10 cellular contexts compared by ENCODE assay signal in the genomic region with DNA sequence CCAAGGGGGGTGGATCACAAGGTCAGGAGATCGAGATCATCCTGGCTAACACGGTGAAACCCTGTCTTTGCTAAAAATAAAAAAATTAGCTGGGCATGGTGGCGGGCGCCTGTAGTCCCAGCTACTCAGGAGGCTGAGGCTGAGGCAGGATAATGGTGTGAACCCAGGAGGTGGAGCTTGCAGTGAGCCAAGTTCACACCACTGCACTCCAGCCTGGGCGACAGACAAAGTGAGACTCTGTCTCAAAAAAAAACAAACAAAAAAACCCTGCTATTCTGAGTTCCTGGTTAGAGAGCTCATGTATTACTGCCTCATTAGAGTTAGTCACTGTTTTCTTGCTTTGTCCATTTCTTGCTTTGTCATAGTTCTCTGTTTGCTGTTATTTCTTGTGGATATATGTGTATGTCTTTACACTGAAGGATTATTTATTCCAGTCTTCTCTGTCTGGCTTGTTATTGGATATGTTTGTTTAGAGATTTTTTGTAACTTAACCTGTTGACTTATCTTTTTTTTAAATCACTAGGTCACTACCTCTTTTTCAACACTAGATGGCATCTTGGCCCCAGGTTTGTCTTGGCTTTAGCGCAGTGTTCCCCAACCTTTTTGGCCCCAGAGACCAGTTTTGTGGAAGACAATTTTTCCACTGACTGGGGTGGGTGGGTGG. TPM values are rescaled to one million over a fixed set of nuclear protein-coding genes. Genes with fewer than 3 reads are reported as not detected.
DNase-seq lines count a peak whose midpoint lies in the region; ATAC-seq, FAIRE-seq and TF ChIP-seq lines count a peak whose summit lies in the region.
"Had no signal": no experiment of that assay in that cellular context is flagged by ENCODE, and none has a peak within 500 bp of the region (broad histone marks: within the 10 kb centered on the region; RNA-seq: fewer than 3 reads in every experiment).

No MANE protein-coding gene starts in this region.

- intact Hi-C loops in lower lobe of right lung (cut with DNase I), result no loop called here

- no peak for TF ChIP-seq POLR2A in GM12891 (IDR thresholded peaks at IDR 0.05; ENCODE audit: low read depth, low read length)

- FAIRE-seq in GM12891 (lab: Jason Lieb, UNC), result no peak

- H3K4me3 ChIP-seq in lower lobe of right lung, result no peak overlapping the region

- no peaks in the 10 kb centered on the region for H3K27me3 ChIP-seq in lower lobe of right lung (ENCODE audit: low read depth)

- H3K36me3 ChIP-seq in lower lobe of right lung, result no peaks in the 10 kb centered on the region

- H3K27ac ChIP-seq in lower lobe of right lung, result no peak overlapping the region

- peaks cover 21% of the 10 kb centered on the region for H3K4me1 ChIP-seq in lower lobe of right lung

- TF ChIP-seq CTCF in lower lobe of right lung (IDR thresholded peaks at IDR 0.05), result peak; percentile 39

- no peak for ATAC-seq in lower lobe of right lung
- ATAC-seq: activated naive CD4-positive, alpha-beta T cell treated with anti-CD3 and anti-CD28 coated beads, Interleukin-2, amount 50 U/mL, for 72 hours had no signal

- in situ Hi-C loops in KBM-7 (cut with MboI; ENCODE audit: low pct_unique_long_range_greater_than_20kb, low sequenced_read_pairs), result no loop called here

- peak; percentile 41 for DNase-seq in EH (ENCODE audit: low read depth)
- peak; percentile 50 for DNase-seq in KBM-7
- DNase-seq in amniotic epithelial cell (ENCODE audit: low read depth), result peak; percentile 44
- no peak for DNase-seq in lower lobe of right lung
- DNase-seq in hippocampal formation (lab: John Stamatoyannopoulos, UW), result no peak
- DNase-seq in GM12891 (ENCODE audit: insufficient read length, low spot score), result no peak
- no peak for DNase-seq in occipital lobe (lab: John Stamatoyannopoulos, UW)
- no peak for DNase-seq in AG08395 (ENCODE audit: low spot score)
- DNase-seq: NK-92 treated with Interleukin-12 subunit alpha and Interleukin-12 subunit beta, amount 100 ng/mL, for 24 hours had no signal

- H3K9me3 ChIP-seq in lower lobe of right lung, result peaks cover 23% of the 10 kb centered on the region

TF ChIP-seq in GM12891, 5 proteins besides CTCF, POLR2A, EP300 and RAD21:
- TF ChIP-seq SPI1 (IDR thresholded peaks at IDR 0.05; ENCODE audit: low read depth, low read length), result no peak
- TF ChIP-seq POU2F2 (IDR thresholded peaks at IDR 0.05; ENCODE audit: low read depth, low read length), result no peak
- no peak for TF ChIP-seq PAX5 (IDR thresholded peaks at IDR 0.05; ENCODE audit: insufficient read depth, low read length, severe bottlenecking)
- no peak for TF ChIP-seq TAF1 (IDR thresholded peaks at IDR 0.05; ENCODE audit: low read depth, low read length)
- no peak for TF ChIP-seq POLR2AphosphoS5 (IDR thresholded peaks at IDR 0.05; ENCODE audit: low read depth, low read length)
TF ChIP-seq in GM12891: peak in this region for 0.

RNA-seq across cellular contexts. Expression of a gene that starts 17.0 kb away (rescaled TPM):
- total RNA-seq in lower lobe of right lung (30.0 TPM), occipital lobe (6.7 TPM)
- polyA plus RNA-seq in GM12891 (2012; ENCODE audit: low read depth, missing spikeins), result 13.0 TPM

RNA-seq across cellular contexts. Expression of a gene that starts 54.3 kb away (rescaled TPM):
- total RNA-seq in lower lobe of right lung (273 TPM), occipital lobe (2.8 TPM)
- 0.22 TPM for polyA plus RNA-seq in GM12891 (2012; ENCODE audit: low read depth, missing spikeins)

RNA-seq across cellular contexts. Expression of a gene that starts 55.7 kb away (rescaled TPM):
- total RNA-seq in lower lobe of right lung (41.1 TPM), occipital lobe (20.9 TPM)
- polyA plus RNA-seq in GM12891 (2012; ENCODE audit: low read depth, missing spikeins), result 8.9 TPM

RNA-seq across cellular contexts. Expression of a gene that starts 55.8 kb away (rescaled TPM):
- total RNA-seq in lower lobe of right lung (21.5 TPM), occipital lobe (18.1 TPM)
- 18.4 TPM for polyA plus RNA-seq in GM12891 (2012; ENCODE audit: low read depth, missing spikeins)

Comparison
In these comparisons a context has a peak if more than half of its experiments do, and no peak if none do; other contexts are left out.
1. DNase-seq: peak in EH (single experiment), KBM-7 (single experiment) and amniotic epithelial cell (single experiment); none in lower lobe of right lung (single experiment), hippocampal formation (0 of 2), GM12891 (single experiment), occipital lobe (single experiment) and AG08395 (single experiment).
2. RNA of a gene that starts 54.3 kb away (total RNA-seq): 273 TPM in lower lobe of right lung (single experiment); 2.8 TPM in occipital lobe (single experiment); every median in the first group is over 10 times any median in the second.